In the genomic region with DNA sequence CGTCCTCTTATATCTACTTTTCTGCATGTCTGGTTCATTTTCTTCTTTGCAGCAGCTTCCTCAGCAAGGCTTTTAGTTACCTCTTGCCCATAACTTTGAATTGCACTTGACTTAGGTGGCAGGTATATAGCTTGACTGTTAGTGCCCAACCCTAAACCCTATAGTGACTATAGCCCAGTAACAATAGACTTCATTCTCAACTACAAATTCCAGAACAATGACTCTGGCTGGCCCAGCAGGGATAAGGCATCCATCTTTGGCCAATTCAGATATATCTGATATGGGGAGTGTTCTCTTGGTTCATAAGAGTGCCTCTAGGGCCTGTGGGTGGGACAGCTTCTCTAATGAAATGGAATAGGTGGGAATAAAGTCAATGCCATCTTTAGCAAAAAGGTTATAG, we compare ENCODE assay signal across 38 cellular contexts.
"Had no signal": no experiment of that assay in that cellular context is flagged by ENCODE, and none has a peak within 500 bp of the region (broad histone marks: within the 10 kb centered on the region; RNA-seq: fewer than 3 reads in every experiment).

No MANE protein-coding gene starts in this region.

- ATAC-seq: activated CD4-positive, alpha-beta T cell treated with anti-CD3 and anti-CD28 coated beads for 36 hours; activated CD4-positive, CD25-positive, alpha-beta regulatory T cell treated with anti-CD3 and anti-CD28 coated beads, Interleukin-2, amount 50 U/mL, for 24 hours; activated naive CD4-positive, alpha-beta T cell treated with anti-CD3 and anti-CD28 coated beads, Interleukin-2, amount 50 U/mL, for 72 hours; activated T-cell treated with anti-CD3 and anti-CD28 coated beads, Interleukin-2, amount 50 U/mL, for 4 hours; activated T-cell treated with anti-CD3 and anti-CD28 coated beads, Interleukin-2, amount 50 U/mL, for 72 hours; activated T-helper 17 cell treated with anti-CD3 and anti-CD28 coated beads, Interleukin-2, amount 50 U/mL, for 72 hours; body of pancreas had no signal

- DNase-seq: activated B cell treated with CpG ODN at 0.5 μM for 24 hours; activated CD4-positive, alpha-beta memory T cell treated with anti-CD3 and anti-CD28 coated beads, Interleukin-2, amount 10 ng/mL, durations not matched to agents 7 days and 5 days; activated CD4-positive, alpha-beta T cell treated with anti-CD3 and anti-CD28 coated beads for 1 hour; activated CD4-positive, alpha-beta T cell treated with anti-CD3 and anti-CD28 coated beads for 36 hours; activated CD4-positive, alpha-beta T cell treated with anti-CD3 and anti-CD28 coated beads for 48 hours; activated CD4-positive, alpha-beta T cell treated with anti-CD3 and anti-CD28 coated beads, Interleukin-2, amount 10 ng/mL, durations not matched to agents 7 days and 5 days; activated CD4-positive, alpha-beta T cell treated with anti-CD3 and anti-CD28 coated beads, Interleukin-2, amount 50 U/mL, for 48 hours; activated CD8-positive, alpha-beta memory T cell treated with anti-CD3 and anti-CD28 coated beads, Interleukin-2, amount 50 U/mL, for 4 hours; activated effector memory CD4-positive, alpha-beta T cell treated with anti-CD3 and anti-CD28 coated beads, Interleukin-2, amount 50 U/mL, for 16 hours; activated gamma-delta T cell treated with Interleukin-2 at 50 U/mL for 16 hours; activated naive CD4-positive, alpha-beta T cell; activated naive CD4-positive, alpha-beta T cell treated with anti-CD3 and anti-CD28 coated beads for 36 hours; activated naive CD4-positive, alpha-beta T cell treated with anti-CD3 and anti-CD28 coated beads, Interleukin-2, amount 50 U/mL, for 16 hours; activated naive CD8-positive, alpha-beta T cell treated with anti-CD3 and anti-CD28 coated beads for 36 hours; activated T-cell treated with anti-CD3 and anti-CD28 coated beads for 4 hours; activated T-cell treated with anti-CD3 and anti-CD28 coated beads, Interleukin-2, amount 50 U/mL, for 1 hour; activated T-cell treated with anti-CD3 and anti-CD28 coated beads, Interleukin-2, amount 50 U/mL, for 4 hours; activated T-cell treated with anti-CD3 and anti-CD28 coated beads, Interleukin-2, amount 50 U/mL, for 72 hours; adrenal gland; amniotic stem cell; aorta; body of pancreas; brain microvascular endothelial cell; caudate nucleus; cerebellar nuclear complex; T-helper 1 cell; T-helper 2 cell; T-helper 9 cell had no signal

- H3K27ac Mint-ChIP-seq: activated B cell treated with CpG ODN at 0.5 μM for 24 hours; activated CD4-positive, alpha-beta memory T cell treated with anti-CD3 and anti-CD28 coated beads, Interleukin-2, amount 10 ng/mL, durations not matched to agents 7 days and 5 days; activated CD4-positive, alpha-beta T cell treated with anti-CD3 and anti-CD28 coated beads for 36 hours; activated CD4-positive, alpha-beta T cell treated with anti-CD3 and anti-CD28 coated beads, Interleukin-2, amount 10 ng/mL, durations not matched to agents 7 days and 5 days; activated naive CD4-positive, alpha-beta T cell treated with anti-CD3 and anti-CD28 coated beads for 36 hours; activated naive CD4-positive, alpha-beta T cell treated with anti-CD3 and anti-CD28 coated beads, Interleukin-2, amount 50 U/mL, for 72 hours; activated naive CD8-positive, alpha-beta T cell treated with anti-CD3 and anti-CD28 coated beads for 36 hours; activated T-cell treated with anti-CD3 and anti-CD28 coated beads, Interleukin-2, amount 50 U/mL, for 72 hours; activated T-helper 1 cell treated with anti-CD3 and anti-CD28 coated beads, Interleukin-12 subunit alpha, Interleukin-12 subunit beta, Interleukin-2, Interleukin-4 antibody, amounts not matched to agents 30 ng/mL and 10 ng/mL and 1 ng/mL, durations not matched to agents 14 hours and 24 hours and 36 hours; activated T-helper 17 cell treated with anti-CD3 and anti-CD28 coated beads, Interleukin-2, amount 50 U/mL, for 72 hours; T-helper 1 cell treated with Interleukin-12 subunit alpha and Interleukin-12 subunit beta and Interleukin-4 antibody, amounts not matched to agents 30 μg/mL and 1 μg/mL, for 36 hours; T-helper 2 cell treated with Interferon-gamma antibody and Interleukin-4, amounts not matched to agents 5 μg/mL and 100 μg/mL, for 36 hours had no signal

- H3K27ac ChIP-seq: adrenal gland, body of pancreas, brain microvascular endothelial cell, breast epithelium, cardiac muscle cell, VCaP had no signal

- H3K9me3 ChIP-seq: adrenal gland, body of pancreas, breast epithelium had no signal

- H3K36me3 Mint-ChIP-seq: activated naive CD8-positive, alpha-beta T cell treated with anti-CD3 and anti-CD28 coated beads for 36 hours had no signal

- H3K9me3 Mint-ChIP-seq: activated B cell treated with CpG ODN at 0.5 μM for 24 hours; activated CD4-positive, alpha-beta memory T cell treated with anti-CD3 and anti-CD28 coated beads, Interleukin-2, amount 10 ng/mL, durations not matched to agents 7 days and 5 days; activated CD4-positive, alpha-beta T cell treated with anti-CD3 and anti-CD28 coated beads, Interleukin-2, amount 10 ng/mL, durations not matched to agents 7 days and 5 days; activated naive CD4-positive, alpha-beta T cell treated with anti-CD3 and anti-CD28 coated beads for 36 hours; activated naive CD8-positive, alpha-beta T cell treated with anti-CD3 and anti-CD28 coated beads for 36 hours; activated T-cell treated with anti-CD3 and anti-CD28 coated beads, Interleukin-2, amount 50 U/mL, for 4 hours; central memory CD8-positive, alpha-beta T cell had no signal

- H3K27me3 Mint-ChIP-seq: activated B cell treated with CpG ODN at 0.5 μM for 24 hours; activated CD4-positive, alpha-beta memory T cell treated with anti-CD3 and anti-CD28 coated beads, Interleukin-2, amount 10 ng/mL, durations not matched to agents 7 days and 5 days; activated CD4-positive, alpha-beta T cell treated with anti-CD3 and anti-CD28 coated beads, Interleukin-2, amount 10 ng/mL, durations not matched to agents 7 days and 5 days; central memory CD8-positive, alpha-beta T cell had no signal

- H3K27me3 ChIP-seq: adrenal gland, body of pancreas, brain microvascular endothelial cell, breast epithelium, cardiac muscle cell had no signal

- H3K4me3 ChIP-seq: adrenal gland, body of pancreas, breast epithelium, cardiac muscle cell had no signal

- H3K4me1 ChIP-seq: adrenal gland, body of pancreas, breast epithelium had no signal

- H3K4me1 Mint-ChIP-seq: activated B cell treated with CpG ODN at 0.5 μM for 24 hours; activated CD4-positive, alpha-beta memory T cell treated with anti-CD3 and anti-CD28 coated beads, Interleukin-2, amount 10 ng/mL, durations not matched to agents 7 days and 5 days; activated CD4-positive, alpha-beta T cell treated with anti-CD3 and anti-CD28 coated beads for 36 hours; activated CD4-positive, alpha-beta T cell treated with anti-CD3 and anti-CD28 coated beads, Interleukin-2, amount 10 ng/mL, durations not matched to agents 7 days and 5 days; activated naive CD8-positive, alpha-beta T cell treated with anti-CD3 and anti-CD28 coated beads for 36 hours; activated T-helper 17 cell treated with anti-CD3 and anti-CD28 coated beads, Interleukin-2, amount 50 U/mL, for 72 hours; central memory CD8-positive, alpha-beta T cell had no signal

- H3K36me3 ChIP-seq: adrenal gland, brain microvascular endothelial cell, breast epithelium, cardiac muscle cell had no signal

- H3K4me3 Mint-ChIP-seq: activated B cell treated with CpG ODN at 0.5 μM for 24 hours; activated CD4-positive, alpha-beta memory T cell treated with anti-CD3 and anti-CD28 coated beads, Interleukin-2, amount 10 ng/mL, durations not matched to agents 7 days and 5 days; activated CD4-positive, alpha-beta T cell treated with anti-CD3 and anti-CD28 coated beads for 36 hours; activated CD4-positive, alpha-beta T cell treated with anti-CD3 and anti-CD28 coated beads, Interleukin-2, amount 10 ng/mL, durations not matched to agents 7 days and 5 days; activated naive CD4-positive, alpha-beta T cell treated with anti-CD3 and anti-CD28 coated beads for 36 hours; activated naive CD8-positive, alpha-beta T cell treated with anti-CD3 and anti-CD28 coated beads for 36 hours; activated T-cell treated with anti-CD3 and anti-CD28 coated beads, Interleukin-2, amount 50 U/mL, for 4 hours; activated T-cell treated with anti-CD3 and anti-CD28 coated beads, Interleukin-2, amount 50 U/mL, for 72 hours; activated T-helper 1 cell treated with anti-CD3 and anti-CD28 coated beads, Interleukin-12 subunit alpha, Interleukin-12 subunit beta, Interleukin-2, Interleukin-4 antibody, amounts not matched to agents 30 ng/mL and 10 ng/mL and 1 ng/mL, durations not matched to agents 14 hours and 24 hours and 36 hours; activated T-helper 17 cell treated with anti-CD3 and anti-CD28 coated beads, Interleukin-2, amount 50 U/mL, for 72 hours; central memory CD8-positive, alpha-beta T cell; T-helper 1 cell treated with Interleukin-12 subunit alpha and Interleukin-12 subunit beta and Interleukin-4 antibody, amounts not matched to agents 30 μg/mL and 1 μg/mL, for 36 hours; T-helper 2 cell treated with Interferon-gamma antibody and Interleukin-4, amounts not matched to agents 5 μg/mL and 100 μg/mL, for 36 hours had no signal
